Comparison of ENCODE assay signal across 12 cellular contexts in genomic region chr5:32506251-32506661, GRCh38.
A peak's percentile ranks its signal among the peaks of the same experiment; 100 is the strongest.
DNase-seq lines count a peak whose midpoint lies in the region; TF ChIP-seq lines count a peak whose summit lies in the region.
"Had no signal": no experiment of that assay in that cellular context is flagged by ENCODE, and none has a peak within 500 bp of the region (broad histone marks: within the 10 kb centered on the region; RNA-seq: fewer than 3 reads in every experiment).

No MANE protein-coding gene starts in this region.

- H3K27ac ChIP-seq in uterus, result peak overlapping the region; percentile 64 to 84
- H3K27ac ChIP-seq: A549, SK-N-MC had no signal

- no peaks in the 10 kb centered on the region for H3K27me3 ChIP-seq in uterus

- TF ChIP-seq CTCF in uterus (IDR thresholded peaks at IDR 0.05), result no peak

- intact Hi-C loops in uterus (cut with DNase I; ENCODE audit: low total_unique reads), result no loop called here

- no peaks in the 10 kb centered on the region for H3K9me3 ChIP-seq in uterus
- H3K9me3 ChIP-seq: A549 had no signal

- peaks cover 11 to 25% of the 10 kb centered on the region in 2 donors for H3K4me1 ChIP-seq in uterus
- H3K4me1 ChIP-seq: A549 had no signal

- peak; percentile 48 to 86 (median 76) for DNase-seq in NCI-H1417 (lab: John Stamatoyannopoulos, UW)
- no peak for DNase-seq in NCI-H1417 treated with DMSO at 0.1 percent for 48 hours (lab: John Stamatoyannopoulos, UW)
- DNase-seq in astrocyte of the hippocampus (ENCODE audit: low read depth, low spot score), result peak; percentile 18
- peak; percentile 36 to 64 for DNase-seq in lung microvascular endothelial cell (ENCODE audit: low read depth in 2 of 2)
- no peak for DNase-seq in uterus
- DNase-seq in Kasumi-1 (lab: John Stamatoyannopoulos, UW), result no peak
- DNase-seq in ecto neural progenitor cell (ENCODE audit: low spot score), result no peak
- no peak for DNase-seq in MV-4-11 (lab: John Stamatoyannopoulos, UW)
- DNase-seq: activated CD8-positive, alpha-beta memory T cell treated with anti-CD3 and anti-CD28 coated beads, Interleukin-2, amount 50 U/mL, for 4 hours had no signal

- no peak for TF ChIP-seq POLR2A in uterus (IDR thresholded peaks at IDR 0.05)

- no peaks in the 10 kb centered on the region for H3K36me3 ChIP-seq in uterus

- no peak overlapping the region for H3K4me3 ChIP-seq in uterus
- H3K4me3 ChIP-seq: A549, GM12878 had no signal

Comparison
In these comparisons a context has a peak if more than half of its experiments do, and no peak if none do; other contexts are left out.
1. DNase-seq: peak in NCI-H1417 (3 of 3), astrocyte of the hippocampus (single experiment) and lung microvascular endothelial cell (2 of 2); none in NCI-H1417 treated with DMSO at 0.1 percent for 48 hours (single experiment), uterus (0 of 2), Kasumi-1 (0 of 2), ecto neural progenitor cell (single experiment) and MV-4-11 (single experiment).